8 cellular contexts compared by ENCODE assay signal in genomic region chr17:40361925-40362695, GRCh38. TPM values are rescaled to one million over a fixed set of nuclear protein-coding genes. Genes with fewer than 3 reads are reported as not detected.
A peak's percentile ranks its signal among the peaks of the same experiment; 100 is the strongest.
DNase-seq lines count a peak whose midpoint lies in the region; ATAC-seq and TF ChIP-seq lines count a peak whose summit lies in the region.

No MANE protein-coding gene starts in this region.

- no TSS peak for BruUV-seq in Caco-2 (replicated peaks; lab: Mats Ljungman, UMichigan)
- BruUV-seq in MCF 10A (replicated peaks; lab: Mats Ljungman, UMichigan) = no TSS peak

- H3K4me1 Mint-ChIP-seq in Caco-2 (ENCODE audit: low read depth, unreplicated experiment) = peaks cover 6% of the 10 kb centered on the region
- peaks cover 11% of the 10 kb centered on the region for H3K4me1 Mint-ChIP-seq in MCF 10A (ENCODE audit: insufficient read depth, unreplicated experiment)
- peaks cover 28% of the 10 kb centered on the region for H3K4me1 Mint-ChIP-seq in nephron progenitor cell

- TF ChIP-seq CTCF in Caco-2 (IDR thresholded peaks at IDR 0.05; ENCODE audit: insufficient read depth in 1 of 2, low read depth in 1 of 2, low read length in 1 of 2, severe bottlenecking in 1 of 2, unreplicated experiment in 1 of 2) (no peak), MCF 10A (IDR thresholded peaks at IDR 0.05; ENCODE audit: unreplicated experiment) (no peak), nephron progenitor cell (IDR thresholded peaks at IDR 0.05) (no peak)

- H3K27me3 Mint-ChIP-seq in Caco-2 (ENCODE audit: insufficient read depth, unreplicated experiment) = no peaks in the 10 kb centered on the region
- no peaks in the 10 kb centered on the region for H3K27me3 Mint-ChIP-seq in MCF 10A (ENCODE audit: insufficient read depth, unreplicated experiment)
- H3K27me3 Mint-ChIP-seq in nephron progenitor cell (ENCODE audit: low read depth, poor library complexity) = peaks cover 50% of the 10 kb centered on the region

- DNase-seq in Caco-2 = no peak
- DNase-seq in MCF 10A (ENCODE audit: unreplicated experiment) = no peak
- no peak for DNase-seq in nephron progenitor cell
- DNase-seq in caudate nucleus (lab: John Stamatoyannopoulos, UW) = no peak
- DNase-seq in GOT3 (lab: John Stamatoyannopoulos, UW) = no peak
- DNase-seq in NCI-H345 treated with DMSO at 0.1 percent for 48 hours (lab: John Stamatoyannopoulos, UW; ENCODE audit: unreplicated experiment) = no peak

- intact Hi-C loops in Caco-2 (cut with micrococcal nuclease; ENCODE audit: unreplicated experiment) (loop anchor here (1.0 to 2.0 kb wide), 2 partner anchors 57 to 171 kb away; no protein-coding TSS in a partner anchor), MCF 10A (cut with micrococcal nuclease) (no loop called here)

- no peaks in the 10 kb centered on the region for H3K9me3 ChIP-seq in Caco-2

- H3K36me3 Mint-ChIP-seq in Caco-2 (ENCODE audit: insufficient read depth, unreplicated experiment) (no peaks in the 10 kb centered on the region), MCF 10A (ENCODE audit: insufficient read depth, unreplicated experiment) (peaks cover 6% of the 10 kb centered on the region), nephron progenitor cell (ENCODE audit: low read depth) (no peaks in the 10 kb centered on the region)

- CTCF ChIA-PET in Caco-2 (lab: Charles Lee) = interaction anchor here (0.5 to 2.9 kb wide), 14 partner anchors 16 to 254 kb away, joined by 3 to 28 read pairs (median 6); partner anchors contain the start of genes IGFBP4 and TOP2A
- CTCF ChIA-PET in MCF 10A (lab: Yijun Ruan, JAX) = interaction anchor here (0.6 to 15.7 kb wide), 9 partner anchors 10 to 203 kb away, joined by 3 to 396 read pairs (median 4); partner anchors contain the start of genes RARA and TOP2A

- H3K4me3 ChIP-seq in Caco-2 (ENCODE audit: low read depth, low read length) = peak overlapping the region; percentile 94

- no peak overlapping the region for H3K27ac ChIP-seq in caudate nucleus (ENCODE audit: low read depth, low read length)

- H3K9me3 Mint-ChIP-seq in Caco-2 (ENCODE audit: unreplicated experiment) (no peaks in the 10 kb centered on the region), MCF 10A (ENCODE audit: unreplicated experiment) (no peaks in the 10 kb centered on the region), nephron progenitor cell (no peaks in the 10 kb centered on the region)

- peaks cover 5% of the 10 kb centered on the region; the same call in 1 of the 2 replicates for H3K4me1 ChIP-seq in Caco-2

- no peaks in the 10 kb centered on the region for H3K36me3 ChIP-seq in Caco-2 (ENCODE audit: control insufficient read depth, insufficient read depth, low read length)

- no peaks in the 10 kb centered on the region for H3K27me3 ChIP-seq in Caco-2 (replicated peaks; ENCODE audit: control insufficient read depth, insufficient read depth, low read length)

- POLR2A ChIA-PET in Caco-2 (lab: Charles Lee) (interaction anchor here (0.6 to 0.9 kb wide), 2 partner anchors 21 to 56 kb away, joined by 3 to 4 read pairs; partner anchors contain the start of gene TOP2A), MCF 10A (lab: Yijun Ruan, JAX) (interaction anchor here (0.8 to 1.7 kb wide), 8 partner anchors 45 to 285 kb away, joined by 3 to 7 read pairs (median 4); partner anchors contain the start of genes IGFBP4 and TOP2A)

- ATAC-seq in HG03354 (IDR thresholded peaks at IDR 0.05; ENCODE audit: poor library complexity, severe bottlenecking, unreplicated experiment) (peak; percentile 11), HG03039 (IDR thresholded peaks at IDR 0.05; ENCODE audit: unreplicated experiment) (no peak)

- peak overlapping the region; percentile 11 for H3K27ac Mint-ChIP-seq in Caco-2 (ENCODE audit: unreplicated experiment)
- no peak overlapping the region for H3K27ac Mint-ChIP-seq in MCF 10A (ENCODE audit: low read depth, unreplicated experiment)
- no peak overlapping the region for H3K27ac Mint-ChIP-seq in nephron progenitor cell

- H3K4me3 Mint-ChIP-seq in Caco-2 (ENCODE audit: unreplicated experiment) (peak overlapping the region; percentile 69), MCF 10A (ENCODE audit: unreplicated experiment) (peak overlapping the region; percentile 69), nephron progenitor cell (peak overlapping the region; percentile 68)

RNA-seq across cellular contexts. Expression of gene GJD3, which starts 2.4 kb away (rescaled TPM):
- total RNA-seq in Caco-2 (2022) (not detected in 2 replicates), MCF 10A (2022) (not detected in 2 replicates)

RNA-seq across cellular contexts. Expression of gene RARA, which starts 53.1 kb away (rescaled TPM):
- total RNA-seq in Caco-2 (2022) = 26.6 and 27.6 TPM in 2 replicates
- 12.2 and 12.6 TPM in 2 replicates for total RNA-seq in MCF 10A (2022)

RNA-seq across cellular contexts. Expression of gene TOP2A, which starts 55.6 kb away (rescaled TPM):
- total RNA-seq in Caco-2 (2022) = 226 and 237 TPM in 2 replicates
- total RNA-seq in MCF 10A (2022) = 100 and 151 TPM in 2 replicates
